Comparison of ENCODE assay signal across 1 cellular context in genomic region chr2:134224005-134224404, GRCh38.
TF ChIP-seq lines count a peak whose summit lies in the region.

No MANE protein-coding gene starts in this region.

TF ChIP-seq in HEK293, 187 proteins besides CTCF, POLR2A, EP300 and RAD21 (continued from another document):
- no peak for TF ChIP-seq ZNF513 (tag by site-specific recombination; IDR thresholded peaks at IDR 0.05)
